Comparison of ENCODE assay signal across 1 cellular context in the genomic region with DNA sequence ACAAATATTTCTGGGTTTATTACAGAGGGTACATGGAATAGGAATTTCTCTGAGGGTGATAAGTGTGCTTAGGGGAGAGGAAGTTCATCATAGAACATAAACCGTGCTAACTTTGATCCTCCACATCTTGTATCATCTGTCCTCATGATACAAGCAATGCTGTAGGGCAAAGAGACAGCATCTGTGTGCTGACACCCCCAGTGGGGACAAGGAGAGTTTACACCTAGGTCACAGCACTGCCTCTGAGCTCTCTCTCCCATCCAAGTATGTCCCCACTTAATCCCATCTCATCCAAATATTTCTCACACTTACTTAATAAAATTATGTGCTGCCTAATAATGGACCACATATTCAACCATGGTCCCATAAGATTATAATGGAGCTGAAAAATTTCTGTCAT.
TF ChIP-seq lines count a peak whose summit lies in the region.

No MANE protein-coding gene starts in this region.

TF ChIP-seq in GM23338, 12 proteins besides CTCF, POLR2A, EP300 and RAD21 (continued from another document):
- no peak for TF ChIP-seq ZNF462 (CRISPR knock-in tag; IDR thresholded peaks at IDR 0.05)
- TF ChIP-seq CREB1 (CRISPR knock-in tag; IDR thresholded peaks at IDR 0.05; ENCODE audit: low read depth), result no peak
- no peak for TF ChIP-seq EZH2 (IDR thresholded peaks at IDR 0.05; ENCODE audit: low read depth, unreplicated experiment)
- TF ChIP-seq, protein P1, sequence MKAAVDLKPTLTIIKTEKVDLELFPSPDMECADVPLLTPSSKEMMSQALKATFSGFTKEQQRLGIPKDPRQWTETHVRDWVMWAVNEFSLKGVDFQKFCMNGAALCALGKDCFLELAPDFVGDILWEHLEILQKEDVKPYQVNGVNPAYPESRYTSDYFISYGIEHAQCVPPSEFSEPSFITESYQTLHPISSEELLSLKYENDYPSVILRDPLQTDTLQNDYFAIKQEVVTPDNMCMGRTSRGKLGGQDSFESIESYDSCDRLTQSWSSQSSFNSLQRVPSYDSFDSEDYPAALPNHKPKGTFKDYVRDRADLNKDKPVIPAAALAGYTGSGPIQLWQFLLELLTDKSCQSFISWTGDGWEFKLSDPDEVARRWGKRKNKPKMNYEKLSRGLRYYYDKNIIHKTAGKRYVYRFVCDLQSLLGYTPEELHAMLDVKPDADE (IDR thresholded peaks at IDR 0.05), result no peak
- no peak for TF ChIP-seq NANOG (IDR thresholded peaks at IDR 0.05; ENCODE audit: borderline replicate concordance)
- TF ChIP-seq, protein P2, sequence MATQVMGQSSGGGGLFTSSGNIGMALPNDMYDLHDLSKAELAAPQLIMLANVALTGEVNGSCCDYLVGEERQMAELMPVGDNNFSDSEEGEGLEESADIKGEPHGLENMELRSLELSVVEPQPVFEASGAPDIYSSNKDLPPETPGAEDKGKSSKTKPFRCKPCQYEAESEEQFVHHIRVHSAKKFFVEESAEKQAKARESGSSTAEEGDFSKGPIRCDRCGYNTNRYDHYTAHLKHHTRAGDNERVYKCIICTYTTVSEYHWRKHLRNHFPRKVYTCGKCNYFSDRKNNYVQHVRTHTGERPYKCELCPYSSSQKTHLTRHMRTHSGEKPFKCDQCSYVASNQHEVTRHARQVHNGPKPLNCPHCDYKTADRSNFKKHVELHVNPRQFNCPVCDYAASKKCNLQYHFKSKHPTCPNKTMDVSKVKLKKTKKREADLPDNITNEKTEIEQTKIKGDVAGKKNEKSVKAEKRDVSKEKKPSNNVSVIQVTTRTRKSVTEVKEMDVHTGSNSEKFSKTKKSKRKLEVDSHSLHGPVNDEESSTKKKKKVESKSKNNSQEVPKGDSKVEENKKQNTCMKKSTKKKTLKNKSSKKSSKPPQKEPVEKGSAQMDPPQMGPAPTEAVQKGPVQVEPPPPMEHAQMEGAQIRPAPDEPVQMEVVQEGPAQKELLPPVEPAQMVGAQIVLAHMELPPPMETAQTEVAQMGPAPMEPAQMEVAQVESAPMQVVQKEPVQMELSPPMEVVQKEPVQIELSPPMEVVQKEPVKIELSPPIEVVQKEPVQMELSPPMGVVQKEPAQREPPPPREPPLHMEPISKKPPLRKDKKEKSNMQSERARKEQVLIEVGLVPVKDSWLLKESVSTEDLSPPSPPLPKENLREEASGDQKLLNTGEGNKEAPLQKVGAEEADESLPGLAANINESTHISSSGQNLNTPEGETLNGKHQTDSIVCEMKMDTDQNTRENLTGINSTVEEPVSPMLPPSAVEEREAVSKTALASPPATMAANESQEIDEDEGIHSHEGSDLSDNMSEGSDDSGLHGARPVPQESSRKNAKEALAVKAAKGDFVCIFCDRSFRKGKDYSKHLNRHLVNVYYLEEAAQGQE (IDR thresholded peaks at IDR 0.05; ENCODE audit: unreplicated experiment), result no peak
- TF ChIP-seq EZH2phosphoT487 (IDR thresholded peaks at IDR 0.05; ENCODE audit: unreplicated experiment), result no peak
- no peak for TF ChIP-seq STAT1 (IDR thresholded peaks at IDR 0.05; ENCODE audit: unreplicated experiment)
- no peak for TF ChIP-seq JUNB (IDR thresholded peaks at IDR 0.05; ENCODE audit: unreplicated experiment)
- TF ChIP-seq ZNF114 (CRISPR knock-in tag; IDR thresholded peaks at IDR 0.05), result no peak
- no peak for TF ChIP-seq POLR2AphosphoS5 (IDR thresholded peaks at IDR 0.05; ENCODE audit: low read depth)
TF ChIP-seq in GM23338: peak in this region for 0.
